ENCODE assay signal across 13 cellular contexts in genomic region chr1:21311016-21311415, GRCh38. TPM values are rescaled to one million over a fixed set of nuclear protein-coding genes. Genes with fewer than 3 reads are reported as not detected.
DNase-seq lines count a peak whose midpoint lies in the region; ATAC-seq, FAIRE-seq and TF ChIP-seq lines count a peak whose summit lies in the region.
"Had no signal": no experiment of that assay in that cellular context is flagged by ENCODE, and none has a peak within 500 bp of the region (broad histone marks: within the 10 kb centered on the region; RNA-seq: fewer than 3 reads in every experiment).

No MANE protein-coding gene starts in this region.

- FAIRE-seq in GM12891 (lab: Jason Lieb, UNC) = no peak
- FAIRE-seq: endometrium had no signal

- H3K9me3 Mint-ChIP-seq in CD4-positive, CD25-positive, alpha-beta regulatory T cell = peaks cover 0 to 2% (median 0%) of the 10 kb centered on the region in 7 donors

- TF ChIP-seq POLR2A in GM12891 (IDR thresholded peaks at IDR 0.05; ENCODE audit: low read depth, low read length) = no peak
- no peak for TF ChIP-seq POLR2A in erythroblast (IDR thresholded peaks at IDR 0.05; ENCODE audit: low read length)

- H3K4me1 Mint-ChIP-seq in CD4-positive, CD25-positive, alpha-beta regulatory T cell = peaks cover 6 to 62% (median 43%) of the 10 kb centered on the region in 4 donors

- DNase-seq in CD4-positive, CD25-positive, alpha-beta regulatory T cell = no peak
- peak; percentile 62 to 66 for DNase-seq in SJCRH30
- DNase-seq in globus pallidus (ENCODE audit: low spot score) = peak; percentile 95
- DNase-seq in renal cortical epithelial cell (ENCODE audit: low read depth) = peak; percentile 61
- no peak for DNase-seq in stimulated activated CD4-positive, alpha-beta T cell treated with anti-CD3 and anti-CD28 coated beads, Interleukin-2, amount 100 ng/mL, for 24 hours
- DNase-seq in GM12891 (ENCODE audit: insufficient read length, low spot score) = no peak
- no peak for DNase-seq in DMS79 (lab: John Stamatoyannopoulos, UW)
- DNase-seq in erythroblast (lab: John Stamatoyannopoulos, UW) = no peak
- DNase-seq: body of pancreas had no signal

- H3K4me3 Mint-ChIP-seq in CD4-positive, CD25-positive, alpha-beta regulatory T cell = no peak overlapping the region

- H3K4me1 ChIP-seq in CD4-positive, CD25-positive, alpha-beta regulatory T cell (ENCODE audit: control insufficient read depth, insufficient read depth, low read length, poor library complexity, severe bottlenecking) = peaks cover 26% of the 10 kb centered on the region
- peaks cover 53% of the 10 kb centered on the region for H3K4me1 ChIP-seq in SJCRH30

- no peaks in the 10 kb centered on the region for H3K36me3 ChIP-seq in CD4-positive, CD25-positive, alpha-beta regulatory T cell (ENCODE audit: control insufficient read depth, insufficient read depth, low read length)
- no peaks in the 10 kb centered on the region for H3K36me3 ChIP-seq in SJCRH30
- H3K36me3 ChIP-seq: BLaER1 treated with 17β-estradiol and CSF1 and Interleukin-3, amounts not matched to agents 10 nM and 100 nM; MG63; right atrium auricular region had no signal

- no peak for ATAC-seq in CD4-positive, CD25-positive, alpha-beta regulatory T cell (ENCODE audit: low read depth in 2 of 2)
- ATAC-seq: body of pancreas had no signal

- no peak overlapping the region for H3K27ac ChIP-seq in CD4-positive, CD25-positive, alpha-beta regulatory T cell (ENCODE audit: insufficient read depth, low read length, poor library complexity, severe bottlenecking)
- H3K27ac ChIP-seq in SJCRH30 = no peak overlapping the region
- H3K27ac ChIP-seq: BLaER1 treated with 17β-estradiol and CSF1 and Interleukin-3, amounts not matched to agents 10 nM and 100 nM; body of pancreas had no signal

- H3K36me3 Mint-ChIP-seq in CD4-positive, CD25-positive, alpha-beta regulatory T cell = peaks cover 5% of the 10 kb centered on the region

- no peaks in the 10 kb centered on the region for H3K9me3 ChIP-seq in CD4-positive, CD25-positive, alpha-beta regulatory T cell (ENCODE audit: control insufficient read depth in 2 of 2, low read length in 2 of 2)
- no peaks in the 10 kb centered on the region for H3K9me3 ChIP-seq in SJCRH30 (replicated peaks)
- H3K9me3 ChIP-seq: body of pancreas, MG63, right atrium auricular region had no signal

- no peaks in the 10 kb centered on the region for H3K27me3 Mint-ChIP-seq in CD4-positive, CD25-positive, alpha-beta regulatory T cell

- peak overlapping the region in 2 of 3 donors; percentile 31 to 48 for H3K27ac Mint-ChIP-seq in CD4-positive, CD25-positive, alpha-beta regulatory T cell

- H3K27me3 ChIP-seq in CD4-positive, CD25-positive, alpha-beta regulatory T cell (ENCODE audit: control insufficient read depth, insufficient read depth, low read length) = no peaks in the 10 kb centered on the region
- no peaks in the 10 kb centered on the region for H3K27me3 ChIP-seq in SJCRH30
- H3K27me3 ChIP-seq: body of pancreas, MG63, right atrium auricular region had no signal

- no peak overlapping the region for H3K4me3 ChIP-seq in CD4-positive, CD25-positive, alpha-beta regulatory T cell (ENCODE audit: low read depth, low read length)
- H3K4me3 ChIP-seq in SJCRH30 = no peak overlapping the region
- H3K4me3 ChIP-seq: BLaER1 treated with 17β-estradiol and CSF1 and Interleukin-3, amounts not matched to agents 10 nM and 100 nM; body of pancreas; MG63; right atrium auricular region had no signal

TF ChIP-seq in GM12891, 5 proteins besides CTCF, POLR2A, EP300 and RAD21:
- no peak for TF ChIP-seq TAF1 (IDR thresholded peaks at IDR 0.05; ENCODE audit: low read depth, low read length)
- TF ChIP-seq POLR2AphosphoS5 (IDR thresholded peaks at IDR 0.05; ENCODE audit: low read depth, low read length) = no peak
- no peak for TF ChIP-seq SPI1 (IDR thresholded peaks at IDR 0.05; ENCODE audit: low read depth, low read length)
- no peak for TF ChIP-seq PAX5 (IDR thresholded peaks at IDR 0.05; ENCODE audit: insufficient read depth, low read length, severe bottlenecking)
- TF ChIP-seq POU2F2 (IDR thresholded peaks at IDR 0.05; ENCODE audit: low read depth, low read length) = no peak
TF ChIP-seq in GM12891: peak in this region for 0.

RNA-seq across cellular contexts. Expression of gene ECE1, which starts 20.8 kb away (rescaled TPM):
- total RNA-seq in CD4-positive, CD25-positive, alpha-beta regulatory T cell = 140 TPM
- polyA plus RNA-seq in CD4-positive, CD25-positive, alpha-beta regulatory T cell = 10 to 100 TPM; 25.7 to 32.3 (median 27.7) TPM
- 73.2 and 74.5 TPM in 2 replicates for total RNA-seq in SJCRH30 (2014; rRNA removed; shearing (Covaris generic))
- total RNA-seq in renal cortical epithelial cell = 122 and 191 TPM in 2 replicates
- polyA plus RNA-seq in GM12891 (2012; ENCODE audit: low read depth, missing spikeins) = 7.9 TPM

Comparison
In these comparisons a context has a peak if more than half of its experiments do, and no peak if none do; other contexts are left out.
1. DNase-seq: peak in SJCRH30 (2 of 2), globus pallidus (single experiment) and renal cortical epithelial cell (single experiment); none in CD4-positive, CD25-positive, alpha-beta regulatory T cell (0 of 3), stimulated activated CD4-positive, alpha-beta T cell treated with anti-CD3 and anti-CD28 coated beads, Interleukin-2, amount 100 ng/mL, for 24 hours (0 of 2), GM12891 (single experiment), DMS79 (single experiment) and erythroblast (0 of 2).